In genomic region chr2:1647417-1648240, GRCh38 we compare ENCODE assay signal across 17 cellular contexts.
DNase-seq lines count a peak whose midpoint lies in the region; ATAC-seq and TF ChIP-seq lines count a peak whose summit lies in the region.
"Had no signal": no experiment of that assay in that cellular context is flagged by ENCODE, and none has a peak within 500 bp of the region (broad histone marks: within the 10 kb centered on the region; RNA-seq: fewer than 3 reads in every experiment).

No MANE protein-coding gene starts in this region.

- intact Hi-C loops in CD4-positive, alpha-beta T cell (cut with DNase I, micrococcal nuclease), result no loop called here

- H3K9me3 Mint-ChIP-seq in H9, result no peaks in the 10 kb centered on the region
- H3K9me3 Mint-ChIP-seq in WTC11, result no peaks in the 10 kb centered on the region
- no peaks in the 10 kb centered on the region for H3K9me3 Mint-ChIP-seq in neural crest cell
- H3K9me3 Mint-ChIP-seq in CD4-positive, alpha-beta T cell, result no peaks in the 10 kb centered on the region

- H4K20me1 ChIP-seq in H9 (ENCODE audit: control insufficient read depth, insufficient read depth, insufficient read length), result no peaks in the 10 kb centered on the region

- H3K9me3 ChIP-seq in H9 (ENCODE audit: control insufficient read depth, low read depth, low read length) (no peaks in the 10 kb centered on the region), upper lobe of left lung (no peaks in the 10 kb centered on the region)
- H3K9me3 ChIP-seq in CD4-positive, alpha-beta T cell (ENCODE audit: control insufficient read depth, low read length), result no peaks in the 10 kb centered on the region
- H3K9me3 ChIP-seq: SK-N-SH had no signal

- H3K27me3 Mint-ChIP-seq in H9 (ENCODE audit: low read depth) (no peaks in the 10 kb centered on the region), WTC11 (ENCODE audit: low read depth) (no peaks in the 10 kb centered on the region), neural crest cell (ENCODE audit: low read depth) (no peaks in the 10 kb centered on the region)
- no peaks in the 10 kb centered on the region for H3K27me3 Mint-ChIP-seq in CD4-positive, alpha-beta T cell
- H3K27me3 Mint-ChIP-seq: CD8-positive, alpha-beta memory T cell had no signal

- H2AK5ac ChIP-seq in H9 (ENCODE audit: insufficient read length, low read length), result no peak overlapping the region

- no peak overlapping the region for H2BK12ac ChIP-seq in H9 (ENCODE audit: insufficient read length, low read depth, low read length)

- no peak overlapping the region for H2BK5ac ChIP-seq in H9 (ENCODE audit: insufficient read length, low read length)

- no peak overlapping the region for H3K23ac ChIP-seq in H9 (ENCODE audit: insufficient read length, low read depth, low read length)

- no peak overlapping the region for H3K27ac ChIP-seq in H9 (ENCODE audit: insufficient read length, low read depth, low read length)
- no peak overlapping the region for H3K27ac ChIP-seq in upper lobe of left lung
- no peak overlapping the region for H3K27ac ChIP-seq in CD4-positive, alpha-beta T cell (ENCODE audit: low read depth, low read length)
- H3K27ac ChIP-seq: HL-60, PC-9 had no signal

- no peak overlapping the region for H2BK20ac ChIP-seq in H9 (ENCODE audit: low read depth, low read length, poor library complexity, severe bottlenecking)

- H3K4ac ChIP-seq in H9 (ENCODE audit: low read depth, low read length), result no peak overlapping the region

- no peak overlapping the region for H3K4me2 ChIP-seq in H9 (ENCODE audit: insufficient read depth, insufficient read length, low read length)
- H3K4me2 ChIP-seq: PC-9, SK-N-SH had no signal

- TF ChIP-seq CTCF in H9 (conservative IDR thresholded peaks at IDR 0.05), result no peak; the same call in 2 of the 3 replicates
- TF ChIP-seq CTCF in WTC11 (IDR thresholded peaks at IDR 0.05), result no peak
- no peak for TF ChIP-seq CTCF in neural crest cell (conservative IDR thresholded peaks at IDR 0.05)
- no peak for TF ChIP-seq CTCF in upper lobe of left lung (IDR thresholded peaks at IDR 0.05)
- no peak for TF ChIP-seq CTCF in CD4-positive, alpha-beta T cell (IDR thresholded peaks at IDR 0.05)

- H3K4me1 Mint-ChIP-seq in H9 (peaks cover 5 to 10% of the 10 kb centered on the region in 2 experiments), WTC11 (peaks cover 12% of the 10 kb centered on the region), neural crest cell (peaks cover 6% of the 10 kb centered on the region)
- no peaks in the 10 kb centered on the region for H3K4me1 Mint-ChIP-seq in CD4-positive, alpha-beta T cell (ENCODE audit: low read depth)
- H3K4me1 Mint-ChIP-seq: CD8-positive, alpha-beta memory T cell had no signal

- CTCF ChIA-PET in WTC11 (lab: Charles Lee), result interaction anchor here (1.8 kb wide), 1 partner anchor 97 kb away, joined by 3 read pairs; no protein-coding TSS in a partner anchor
- CTCF ChIA-PET in CD4-positive, alpha-beta T cell (lab: Charles Lee), result no interaction called here

- WGBS in H9 (ENCODE audit: extremely low coverage, insufficient read length, low lambda C conversion rate), result no CpG with 5 or more reads among the region's 20 CpGs
- 85 to 87% methylated on average over 20 of the region's 20 CpGs for WGBS in upper lobe of left lung, 2 donors

- no peak overlapping the region for H4K5ac ChIP-seq in H9 (ENCODE audit: insufficient read length, low read depth, low read length)

- H3K4me3 ChIP-seq in upper lobe of left lung, result no peak overlapping the region
- H3K4me3 ChIP-seq: K562, PC-9 had no signal

- no peak overlapping the region for H3K9ac ChIP-seq in H9 (ENCODE audit: extremely low read depth, insufficient read length, low read length)
- H3K9ac ChIP-seq: SK-N-SH had no signal

- peaks cover 3 to 56% (median 20%) of the 10 kb centered on the region in 4 donors for H3K36me3 ChIP-seq in upper lobe of left lung

- POLR2A ChIA-PET in WTC11 (lab: Charles Lee), result no interaction called here
- POLR2A ChIA-PET in CD4-positive, alpha-beta T cell (lab: Charles Lee), result no interaction called here

- ATAC-seq in WTC11, result peak; percentile 46
- ATAC-seq in upper lobe of left lung (ENCODE audit: low FRiP score in 2 of 2), result no peak
- no peak for ATAC-seq in HG02852 (IDR thresholded peaks at IDR 0.05; ENCODE audit: unreplicated experiment)
- ATAC-seq in GM19455 (IDR thresholded peaks at IDR 0.05; ENCODE audit: unreplicated experiment), result no peak
- no peak for ATAC-seq in CD4-positive, alpha-beta T cell (ENCODE audit: poor library complexity)
- ATAC-seq: HCT116, K562 had no signal

- H3K27me3 ChIP-seq in H9 (ENCODE audit: insufficient read depth, low read length), result no peaks in the 10 kb centered on the region
- no peaks in the 10 kb centered on the region for H3K27me3 ChIP-seq in upper lobe of left lung
- H3K27me3 ChIP-seq in CD4-positive, alpha-beta T cell (ENCODE audit: control insufficient read depth, insufficient read depth, low read length), result no peaks in the 10 kb centered on the region

- no peaks in the 10 kb centered on the region for H3K79me1 ChIP-seq in H9 (ENCODE audit: insufficient read depth, low read depth, low read length, poor library complexity, severe bottlenecking)

- H3K79me2 ChIP-seq in H9 (ENCODE audit: insufficient read depth, low read length), result no peaks in the 10 kb centered on the region

- H2BK120ac ChIP-seq in H9 (ENCODE audit: low read depth, low read length, poor library complexity, severe bottlenecking), result no peak overlapping the region

- H3K4me1 ChIP-seq in H9 (ENCODE audit: insufficient read depth, low read length) (no peaks in the 10 kb centered on the region), upper lobe of left lung (peaks cover 7 to 15% (median 10%) of the 10 kb centered on the region in 4 donors)

- no peak overlapping the region for H2AFZ ChIP-seq in H9 (ENCODE audit: low read length)
- H2AFZ ChIP-seq: PC-9 had no signal

- H3K4me3 Mint-ChIP-seq in H9 (no peak overlapping the region), WTC11 (no peak overlapping the region), neural crest cell (no peak overlapping the region)
- no peak overlapping the region for H3K4me3 Mint-ChIP-seq in CD4-positive, alpha-beta T cell
- H3K4me3 Mint-ChIP-seq: CD8-positive, alpha-beta memory T cell had no signal

- H3K56ac ChIP-seq in H9 (ENCODE audit: insufficient read length, low read depth, low read length), result no peak overlapping the region

- no peak overlapping the region for H4K91ac ChIP-seq in H9 (ENCODE audit: insufficient read length, low read depth, low read length)

- DNase-seq in H9 (no peak), WTC11 (ENCODE audit: low spot score) (no peak), neural crest cell (ENCODE audit: low read depth, low spot score) (no peak), upper lobe of left lung (peak; percentile 19 to 38)
- no peak for DNase-seq in CD4-positive, alpha-beta T cell
- DNase-seq: CD8-positive, alpha-beta memory T cell; DMS 273 treated with DMSO at 0.1 percent for 48 hours; NCI-H1048; NCI-H2227 treated with DMSO at 0.1 percent for 48 hours; NCI-H69; PC-9; SK-N-SH had no signal

- peaks cover 44 to 81% (median 70%) of the 10 kb centered on the region in 3 experiments for H3K36me3 Mint-ChIP-seq in H9 (ENCODE audit: insufficient read depth in 1 of 3, low read depth in 3 of 3)
- peaks cover 66% of the 10 kb centered on the region for H3K36me3 Mint-ChIP-seq in WTC11
- peaks cover 32% of the 10 kb centered on the region for H3K36me3 Mint-ChIP-seq in neural crest cell (ENCODE audit: low read depth)
- H3K36me3 Mint-ChIP-seq in CD4-positive, alpha-beta T cell (ENCODE audit: low read depth), result no peaks in the 10 kb centered on the region
- H3K36me3 Mint-ChIP-seq: CD8-positive, alpha-beta memory T cell had no signal

- H3K14ac ChIP-seq in H9 (ENCODE audit: insufficient read depth, low read length), result no peak overlapping the region

- no peak overlapping the region for H4K8ac ChIP-seq in H9 (replicated peaks; ENCODE audit: insufficient read length, low read depth, low read length)

- H3K27ac Mint-ChIP-seq in H9 (peak overlapping the region in 2 of 3 experiments; percentile 11 to 32; a peak in 2 of 7 replicates), WTC11 (peak overlapping the region; percentile 61; the same call in 1 of the 2 replicates), neural crest cell (ENCODE audit: unreplicated experiment) (peak overlapping the region; percentile 89)
- H3K27ac Mint-ChIP-seq in CD4-positive, alpha-beta T cell, result no peak overlapping the region
- H3K27ac Mint-ChIP-seq: CD8-positive, alpha-beta memory T cell had no signal

- no peak for TF ChIP-seq EP300 in upper lobe of left lung (IDR thresholded peaks at IDR 0.05)

- no peaks in the 10 kb centered on the region for H3K23me2 ChIP-seq in H9 (ENCODE audit: insufficient read length, low read depth, low read length, poor library complexity, severe bottlenecking)

- no peak for TF ChIP-seq POLR2A in upper lobe of left lung (IDR thresholded peaks at IDR 0.05)

- H3K18ac ChIP-seq in H9 (ENCODE audit: insufficient read length, low read depth, low read length), result no peak overlapping the region

- no peak overlapping the region for H2BK15ac ChIP-seq in H9 (ENCODE audit: low read depth, low read length)

- no peak overlapping the region for H3T11ph ChIP-seq in H9 (ENCODE audit: low read length)

TF ChIP-seq in WTC11, 78 proteins besides CTCF, POLR2A, EP300 and RAD21 (continues in another document):
- no peak for TF ChIP-seq FOXJ3 (CRISPR knock-in tag; IDR thresholded peaks at IDR 0.05; ENCODE audit: borderline replicate concordance)
- no peak for TF ChIP-seq GTF2I (CRISPR knock-in tag; conservative IDR thresholded peaks at IDR 0.05)
- TF ChIP-seq, protein P1, sequence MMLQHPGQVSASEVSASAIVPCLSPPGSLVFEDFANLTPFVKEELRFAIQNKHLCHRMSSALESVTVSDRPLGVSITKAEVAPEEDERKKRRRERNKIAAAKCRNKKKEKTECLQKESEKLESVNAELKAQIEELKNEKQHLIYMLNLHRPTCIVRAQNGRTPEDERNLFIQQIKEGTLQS (CRISPR knock-in tag; conservative IDR thresholded peaks at IDR 0.05), result no peak
- no peak for TF ChIP-seq GRHL2 (CRISPR knock-in tag; IDR thresholded peaks at IDR 0.05; ENCODE audit: insufficient replicate concordance, severe bottlenecking)
- TF ChIP-seq JUN (CRISPR knock-in tag; IDR thresholded peaks at IDR 0.05), result no peak
- no peak for TF ChIP-seq ATF1 (CRISPR knock-in tag; IDR thresholded peaks at IDR 0.05)

Comparison
In these comparisons a context has a peak if more than half of its experiments do, and no peak if none do; other contexts are left out.
1. DNase-seq: peak in upper lobe of left lung (2 of 2); none in H9 (single experiment), WTC11 (single experiment), neural crest cell (single experiment) and CD4-positive, alpha-beta T cell (0 of 10).